In the genomic region with DNA sequence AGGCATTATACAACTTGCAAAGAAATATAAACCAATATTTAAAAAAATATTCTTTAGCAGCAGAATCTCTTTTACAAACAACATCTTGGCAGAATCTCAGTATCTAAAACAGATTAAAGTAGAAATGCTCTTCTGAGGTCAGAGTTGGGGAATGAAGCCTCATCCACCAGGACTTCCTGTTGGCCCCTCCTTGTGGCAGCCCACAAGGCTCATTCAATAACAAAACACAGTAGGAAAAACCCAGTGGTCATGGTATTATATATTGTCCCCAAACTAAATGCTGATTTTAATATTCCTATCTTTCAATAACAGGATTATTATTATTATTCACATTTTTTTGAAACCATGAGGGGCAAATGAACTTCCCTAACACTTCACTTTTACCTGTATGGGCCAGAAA, we compare ENCODE assay signal across 21 cellular contexts.
DNase-seq lines count a peak whose midpoint lies in the region; ATAC-seq and TF ChIP-seq lines count a peak whose summit lies in the region.
"Had no signal": no experiment of that assay in that cellular context is flagged by ENCODE, and none has a peak within 500 bp of the region (broad histone marks: within the 10 kb centered on the region; RNA-seq: fewer than 3 reads in every experiment).

No MANE protein-coding gene starts in this region.

- CTCF ChIA-PET in PC-3 (lab: Charles Lee) = interaction anchor here (0.6 kb wide), 1 partner anchor 151 kb away, joined by 4 read pairs; no protein-coding TSS in a partner anchor
- CTCF ChIA-PET in MCF 10A (lab: Yijun Ruan, JAX) = interaction anchor here (0.5 kb wide), 1 partner anchor 203 kb away, joined by 3 read pairs; no protein-coding TSS in a partner anchor

- H3K4me3 Mint-ChIP-seq in chondrocyte (ENCODE audit: unreplicated experiment) = no peak overlapping the region
- H3K4me3 Mint-ChIP-seq in MCF 10A (ENCODE audit: unreplicated experiment) = no peak overlapping the region
- H3K4me3 Mint-ChIP-seq: activated CD4-positive, alpha-beta memory T cell treated with anti-CD3 and anti-CD28 coated beads for 36 hours; activated naive CD8-positive, alpha-beta T cell treated with anti-CD3 and anti-CD28 coated beads, Interleukin-2, amount 50 U/mL, for 24 hours; mesothelial cell of epicardium; nephron; stimulated activated effector memory CD8-positive, alpha-beta T cell treated with anti-CD3 and anti-CD28 coated beads, Interleukin-12 subunit alpha, Interleukin-12 subunit beta, amount 100 ng/mL, for 72 hours had no signal

- no peaks in the 10 kb centered on the region for H3K9me3 ChIP-seq in PC-3 (ENCODE audit: low read length)
- H3K9me3 ChIP-seq: heart left ventricle, psoas muscle had no signal

- no TSS peak for BruUV-seq in PC-3 (replicated peaks; lab: Mats Ljungman, UMichigan)
- no TSS peak for BruUV-seq in MCF 10A (replicated peaks; lab: Mats Ljungman, UMichigan)

- no peaks in the 10 kb centered on the region for H3K27me3 ChIP-seq in PC-3 (ENCODE audit: low read length)
- H3K27me3 ChIP-seq: heart left ventricle had no signal

- H3K4me1 Mint-ChIP-seq in chondrocyte (ENCODE audit: low read depth) (peaks cover 31% of the 10 kb centered on the region), MCF 10A (ENCODE audit: insufficient read depth, unreplicated experiment) (peaks cover 8% of the 10 kb centered on the region)

- no peak overlapping the region for H3K9ac ChIP-seq in PC-3 (ENCODE audit: low read length)

- peak overlapping the region; percentile 74 for H3K27ac Mint-ChIP-seq in chondrocyte (ENCODE audit: unreplicated experiment)
- H3K27ac Mint-ChIP-seq in MCF 10A (ENCODE audit: low read depth, unreplicated experiment) = no peak overlapping the region
- H3K27ac Mint-ChIP-seq: activated CD4-positive, alpha-beta memory T cell treated with anti-CD3 and anti-CD28 coated beads for 36 hours; activated naive CD8-positive, alpha-beta T cell treated with anti-CD3 and anti-CD28 coated beads, Interleukin-2, amount 50 U/mL, for 24 hours; mesothelial cell of epicardium; stimulated activated effector memory CD8-positive, alpha-beta T cell treated with anti-CD3 and anti-CD28 coated beads, Interleukin-12 subunit alpha, Interleukin-12 subunit beta, amount 100 ng/mL, for 72 hours had no signal

- H3F3A ChIP-seq in PC-3 (ENCODE audit: low read length, unreplicated experiment) = no peaks in the 10 kb centered on the region

- ATAC-seq in PC-3 = no peak
- no peak for ATAC-seq in GM19467 (IDR thresholded peaks at IDR 0.05; ENCODE audit: unreplicated experiment)
- ATAC-seq: activated naive CD8-positive, alpha-beta T cell treated with anti-CD3 and anti-CD28 coated beads, Interleukin-2, amount 50 U/mL, for 24 hours; heart left ventricle; psoas muscle; stimulated activated effector memory CD8-positive, alpha-beta T cell treated with anti-CD3 and anti-CD28 coated beads, Interleukin-12 subunit alpha, Interleukin-12 subunit beta, amount 100 ng/mL, for 72 hours had no signal

- H3K9me3 Mint-ChIP-seq in chondrocyte (ENCODE audit: low read depth) (no peaks in the 10 kb centered on the region), MCF 10A (ENCODE audit: unreplicated experiment) (no peaks in the 10 kb centered on the region)
- H3K9me3 Mint-ChIP-seq: activated CD4-positive, alpha-beta memory T cell treated with anti-CD3 and anti-CD28 coated beads for 36 hours; activated naive CD8-positive, alpha-beta T cell treated with anti-CD3 and anti-CD28 coated beads, Interleukin-2, amount 50 U/mL, for 24 hours; mesothelial cell of epicardium; stimulated activated effector memory CD8-positive, alpha-beta T cell treated with anti-CD3 and anti-CD28 coated beads, Interleukin-12 subunit alpha, Interleukin-12 subunit beta, amount 100 ng/mL, for 72 hours had no signal

- H3K9me2 ChIP-seq in PC-3 (replicated peaks; ENCODE audit: low read length) = no peaks in the 10 kb centered on the region

- TF ChIP-seq CTCF in PC-3 (conservative IDR thresholded peaks at IDR 0.05; ENCODE audit: low read depth, low read length) = no peak
- peak; percentile 29 for TF ChIP-seq CTCF in chondrocyte (IDR thresholded peaks at IDR 0.05)
- no peak for TF ChIP-seq CTCF in MCF 10A (IDR thresholded peaks at IDR 0.05; ENCODE audit: unreplicated experiment)
- TF ChIP-seq CTCF in GM20000 (IDR thresholded peaks at IDR 0.05; ENCODE audit: extremely low read depth, missing control alignments) = no peak

- H3K27ac ChIP-seq in PC-3 (ENCODE audit: low read length) = peak overlapping the region; percentile 31; the same call in 1 of the 2 replicates
- H3K27ac ChIP-seq: psoas muscle had no signal

- H3K27me3 Mint-ChIP-seq in chondrocyte (ENCODE audit: low read depth) (no peaks in the 10 kb centered on the region), MCF 10A (ENCODE audit: insufficient read depth, unreplicated experiment) (no peaks in the 10 kb centered on the region)
- H3K27me3 Mint-ChIP-seq: activated CD4-positive, alpha-beta memory T cell treated with anti-CD3 and anti-CD28 coated beads for 36 hours; activated naive CD8-positive, alpha-beta T cell treated with anti-CD3 and anti-CD28 coated beads, Interleukin-2, amount 50 U/mL, for 24 hours had no signal

- no peaks in the 10 kb centered on the region for H4K20me1 ChIP-seq in PC-3 (ENCODE audit: low read length)

- no peak overlapping the region for H2AFZ ChIP-seq in PC-3 (ENCODE audit: low read length)

- H3K36me3 ChIP-seq in PC-3 (ENCODE audit: low read depth, low read length) = no peaks in the 10 kb centered on the region
- H3K36me3 ChIP-seq: heart left ventricle had no signal

- intact Hi-C loops in PC-3 (cut with micrococcal nuclease) (no loop called here), MCF 10A (cut with micrococcal nuclease) (no loop called here)

- H3K36me3 Mint-ChIP-seq in chondrocyte (ENCODE audit: low read depth) = no peaks in the 10 kb centered on the region
- H3K36me3 Mint-ChIP-seq in MCF 10A (ENCODE audit: insufficient read depth, unreplicated experiment) = no peaks in the 10 kb centered on the region
- H3K36me3 Mint-ChIP-seq: mesothelial cell of epicardium; stimulated activated effector memory CD8-positive, alpha-beta T cell treated with anti-CD3 and anti-CD28 coated beads, Interleukin-12 subunit alpha, Interleukin-12 subunit beta, amount 100 ng/mL, for 72 hours had no signal

- POLR2A ChIA-PET in PC-3 (lab: Charles Lee; ENCODE audit: unreplicated experiment) = no interaction called here
- POLR2A ChIA-PET in MCF 10A (lab: Yijun Ruan, JAX) = interaction anchor here (0.6 kb wide), 1 partner anchor 1065 kb away, joined by 3 read pairs; no protein-coding TSS in a partner anchor

- H3K4me1 ChIP-seq in PC-3 (ENCODE audit: insufficient read depth, low read length) = peaks cover 47% of the 10 kb centered on the region

- DNase-seq in EL (peak; percentile 56), PC-3 (no peak), chondrocyte (ENCODE audit: low spot score) (no peak), myocyte (ENCODE audit: low read depth) (peak; percentile 68), MCF 10A (ENCODE audit: unreplicated experiment) (no peak), LoVo (ENCODE audit: low spot score) (no peak), GM20000 (ENCODE audit: low spot score) (no peak)
- DNase-seq: ACHN; activated CD4-positive, alpha-beta memory T cell treated with anti-CD3 and anti-CD28 coated beads for 36 hours; activated gamma-delta T cell; activated naive CD8-positive, alpha-beta T cell treated with anti-CD3 and anti-CD28 coated beads, Interleukin-2, amount 50 U/mL, for 24 hours; heart left ventricle; NCI-H2107; NCI-H510A treated with DMSO at 0.1 percent for 48 hours; NK-92 treated with Interleukin-12 subunit alpha and Interleukin-12 subunit beta, amount 100 ng/mL, for 24 hours; psoas muscle; stimulated activated CD4-positive, alpha-beta T cell treated with anti-CD3 and anti-CD28 coated beads, Interleukin-2, amount 100 ng/mL, for 24 hours had no signal

- peak overlapping the region; percentile 40; the same call in 1 of the 2 replicates for H3K4me2 ChIP-seq in PC-3 (ENCODE audit: low read length)

- H3K4me3 ChIP-seq in PC-3 (ENCODE audit: low read length) = no peak overlapping the region
- H3K4me3 ChIP-seq: heart left ventricle, psoas muscle had no signal

- H3K79me2 ChIP-seq in PC-3 (ENCODE audit: low read length) = no peaks in the 10 kb centered on the region

Comparison
In these comparisons a context has a peak if more than half of its experiments do, and no peak if none do; other contexts are left out.
1. DNase-seq: peak in EL (single experiment) and myocyte (single experiment); none in PC-3 (single experiment), chondrocyte (single experiment), MCF 10A (single experiment), LoVo (single experiment) and GM20000 (single experiment).